ENCODE assay signal across 10 cellular contexts in the genomic region with DNA sequence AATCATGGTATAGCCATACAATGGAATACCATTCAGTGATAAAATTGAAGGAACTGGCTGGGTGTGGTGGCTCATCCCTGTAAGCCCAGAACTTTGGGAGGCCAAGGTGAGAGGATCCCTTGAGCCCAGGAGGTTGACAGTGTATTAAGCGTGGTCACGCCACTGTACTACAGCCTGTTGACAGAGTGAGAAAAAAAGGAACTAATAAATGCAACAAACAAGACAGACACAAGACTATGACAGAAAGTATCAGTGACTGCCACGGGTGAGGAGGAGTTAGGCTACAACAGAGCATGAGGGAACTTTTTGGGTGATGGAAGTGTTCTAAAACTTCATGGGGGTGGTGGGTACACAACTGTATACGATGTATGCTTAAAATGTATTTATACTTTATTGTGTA. TPM values are rescaled to one million over a fixed set of nuclear protein-coding genes. Genes with fewer than 3 reads are reported as not detected.
DNase-seq lines count a peak whose midpoint lies in the region; ATAC-seq, FAIRE-seq and TF ChIP-seq lines count a peak whose summit lies in the region.
"Had no signal": no experiment of that assay in that cellular context is flagged by ENCODE, and none has a peak within 500 bp of the region (broad histone marks: within the 10 kb centered on the region; RNA-seq: fewer than 3 reads in every experiment).

No MANE protein-coding gene starts in this region.

- H3K9me3 ChIP-seq in breast epithelium (no peaks in the 10 kb centered on the region), Panc1 (ENCODE audit: control insufficient read depth, insufficient read depth, low read depth, low read length) (no peaks in the 10 kb centered on the region), suprapubic skin (no peaks in the 10 kb centered on the region), kidney (ENCODE audit: control insufficient read depth in 1 of 2, low read length in 2 of 2) (no peaks in the 10 kb centered on the region)

- peak overlapping the region; percentile 94 for H3K4me3 Mint-ChIP-seq in MCF 10A (ENCODE audit: unreplicated experiment)

- WGBS in suprapubic skin, result 72% methylated on average over 4 of the region's 4 CpGs

- H3K36me3 Mint-ChIP-seq in MCF 10A (ENCODE audit: insufficient read depth, unreplicated experiment), result peaks cover 27% of the 10 kb centered on the region

- CTCF ChIA-PET in MCF 10A (lab: Yijun Ruan, JAX), result no interaction called here
- CTCF ChIA-PET in Panc1 (lab: Charles Lee), result interaction anchor here (0.7 kb wide), 1 partner anchor 10 kb away, joined by 3 read pairs; no protein-coding TSS in a partner anchor

- TF ChIP-seq EP300 in suprapubic skin (IDR thresholded peaks at IDR 0.05), result no peak

- no peak for TF ChIP-seq POLR2A in breast epithelium (IDR thresholded peaks at IDR 0.05)
- no peak for TF ChIP-seq POLR2A in suprapubic skin (IDR thresholded peaks at IDR 0.05)

- H3K36me3 ChIP-seq in breast epithelium (no peaks in the 10 kb centered on the region), Panc1 (ENCODE audit: control insufficient read depth, insufficient read depth, low read length) (peaks cover 3% of the 10 kb centered on the region), suprapubic skin (no peaks in the 10 kb centered on the region), kidney (ENCODE audit: control insufficient read depth in 1 of 2, insufficient read depth in 2 of 2, low read length in 2 of 2) (no peaks in the 10 kb centered on the region)

- H3K4me1 ChIP-seq in breast epithelium (no peaks in the 10 kb centered on the region), Panc1 (ENCODE audit: control insufficient read depth, insufficient read depth, low read length) (peaks cover 21% of the 10 kb centered on the region), suprapubic skin (peaks cover 28% of the 10 kb centered on the region), kidney (ENCODE audit: control insufficient read depth in 1 of 2, insufficient read depth in 1 of 2, low read depth in 1 of 2, low read length in 2 of 2) (peaks cover 3 to 9% of the 10 kb centered on the region in 2 donors)

- FAIRE-seq in kidney (lab: Jason Lieb, UNC), result no peak

- intact Hi-C loops in MCF 10A (cut with micrococcal nuclease), result loop anchor here (10.0 kb wide), 1 partner anchor 370 kb away; no protein-coding TSS in a partner anchor
- intact Hi-C loops in breast epithelium (cut with DNase I; ENCODE audit: low total_unique reads), result loop anchor here (10.0 kb wide), 1 partner anchor 160 kb away; the partner anchor contains the start of gene RAPGEF6
- intact Hi-C loops in Panc1 (cut with micrococcal nuclease; ENCODE audit: unreplicated experiment), result no loop called here
- intact Hi-C loops in kidney (cut with DNase I), result no loop called here

- H3K9me3 Mint-ChIP-seq in MCF 10A (ENCODE audit: unreplicated experiment), result no peaks in the 10 kb centered on the region

- no peak overlapping the region for H3K27ac Mint-ChIP-seq in MCF 10A (ENCODE audit: low read depth, unreplicated experiment)

- H3K9ac ChIP-seq in kidney (ENCODE audit: low read length in 2 of 2), result no peak overlapping the region

- BruUV-seq in MCF 10A (replicated peaks; lab: Mats Ljungman, UMichigan) (no TSS peak), Panc1 (replicated peaks; lab: Mats Ljungman, UMichigan) (no TSS peak)

- POLR2A ChIA-PET in MCF 10A (lab: Yijun Ruan, JAX), result interaction anchor here (0.7 to 1.0 kb wide), 3 partner anchors 10 to 1739 kb away, joined by 3 to 4 read pairs (median 3); no protein-coding TSS in a partner anchor
- POLR2A ChIA-PET in Panc1 (lab: Charles Lee), result no interaction called here

- peaks cover 24% of the 10 kb centered on the region for H3K4me1 Mint-ChIP-seq in MCF 10A (ENCODE audit: insufficient read depth, unreplicated experiment)

- DNase-seq in MCF 10A (ENCODE audit: unreplicated experiment) (no peak), breast epithelium (ENCODE audit: low spot score in 2 of 2) (no peak), Panc1 (ENCODE audit: low read depth, low spot score) (no peak), fibroblast of mammary gland (ENCODE audit: low read depth) (no peak), suprapubic skin (ENCODE audit: low spot score in 2 of 2) (no peak), NCI-H2196 treated with DMSO at 0.1 percent for 48 hours (lab: John Stamatoyannopoulos, UW; ENCODE audit: unreplicated experiment) (no peak), NCI-H446 (lab: John Stamatoyannopoulos, UW) (no peak), kidney (no peak)
- DNase-seq: DMS 273 treated with DMSO at 0.1 percent for 48 hours, NCI-H1694 had no signal

- ATAC-seq in Panc1, result no peak

- H3K4me3 ChIP-seq in breast epithelium (peak overlapping the region in 1 of 3 donors; percentile 82), Panc1 (ENCODE audit: low read depth in 2 of 2, low read length in 2 of 2) (peak overlapping the region; percentile 33 to 99), fibroblast of mammary gland (ENCODE audit: control insufficient read depth, low read depth, low read length) (peak overlapping the region; percentile 82), suprapubic skin (peak overlapping the region; percentile 87), kidney (ENCODE audit: low read length in 2 of 2) (peak overlapping the region in 1 of 2 donors; percentile 93)

- no peaks in the 10 kb centered on the region for H3K27me3 Mint-ChIP-seq in MCF 10A (ENCODE audit: insufficient read depth, unreplicated experiment)

- H3K27ac ChIP-seq in breast epithelium (no peak overlapping the region), Panc1 (ENCODE audit: low read length) (no peak overlapping the region), suprapubic skin (no peak overlapping the region), kidney (ENCODE audit: low read depth in 2 of 2, low read length in 2 of 2) (no peak overlapping the region)

- in situ Hi-C loops in Panc1 (cut with HindIII; ENCODE audit: low pct_unique_long_range_greater_than_20kb, low sequenced_read_pairs), result no loop called here

- no peak for TF ChIP-seq CTCF in MCF 10A (IDR thresholded peaks at IDR 0.05; ENCODE audit: unreplicated experiment)
- TF ChIP-seq CTCF in breast epithelium (IDR thresholded peaks at IDR 0.05), result no peak
- no peak for TF ChIP-seq CTCF in Panc1 (IDR thresholded peaks at IDR 0.05)
- TF ChIP-seq CTCF in fibroblast of mammary gland (conservative IDR thresholded peaks at IDR 0.05; ENCODE audit: control insufficient read depth, insufficient read depth, low read depth, low read length), result no peak
- TF ChIP-seq CTCF in suprapubic skin (IDR thresholded peaks at IDR 0.05), result no peak
- TF ChIP-seq CTCF in kidney (IDR thresholded peaks at IDR 0.05; ENCODE audit: borderline replicate concordance, extremely low read depth, insufficient read depth), result no peak

- H3K27me3 ChIP-seq in breast epithelium (no peaks in the 10 kb centered on the region), Panc1 (ENCODE audit: control insufficient read depth, insufficient read depth, low read length) (no peaks in the 10 kb centered on the region), suprapubic skin (no peaks in the 10 kb centered on the region)

RNA-seq across cellular contexts. Expression of gene FNIP1, which starts 2.2 kb away (rescaled TPM):
- total RNA-seq in MCF 10A (2022), result 36.3 and 56.6 TPM in 2 replicates
- total RNA-seq in breast epithelium, result 10 to 100 TPM; 60.3 to 96.3 (median 70.9) TPM
- total RNA-seq in Panc1 (2021; ENCODE audit: unreplicated experiment), result 48.3 TPM
- 9.4 TPM for polyA plus RNA-seq in Panc1 (2012; ENCODE audit: insufficient read length)
- total RNA-seq in suprapubic skin, result 10 to 100 TPM; 24.6 to 65.4 (median 26.9) TPM
- total RNA-seq in kidney, result 31.1 TPM
- polyA plus RNA-seq in kidney (ENCODE audit: insufficient read depth, low read depth, low replicate concordance), result 2.9 TPM

Comparison
In these comparisons a context has a peak if more than half of its experiments do, and no peak if none do; other contexts are left out.
1. intact Hi-C loops: an anchor here in MCF 10A (10.0 kb wide) and breast epithelium (10.0 kb wide); none called in Panc1 and kidney.